In the genomic region with DNA sequence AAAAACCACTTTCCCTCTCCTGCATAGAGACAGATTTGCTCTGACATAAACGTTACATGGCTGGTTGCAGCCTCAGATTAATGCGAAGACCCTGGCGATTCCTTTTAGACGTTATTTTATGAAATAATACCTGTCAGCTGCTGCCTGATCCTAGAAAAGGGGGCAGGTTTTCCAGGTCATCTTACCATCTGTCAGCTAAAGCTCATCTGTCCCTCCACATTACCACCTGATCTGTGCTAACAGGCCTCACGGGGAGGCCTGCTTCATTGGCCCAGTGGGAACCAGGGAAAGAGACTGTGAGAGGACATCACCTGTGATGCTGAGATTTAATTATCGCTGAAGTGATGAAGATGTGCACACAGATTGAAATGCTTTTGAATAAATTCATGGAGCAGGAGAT, we compare ENCODE assay signal across 20 cellular contexts.
"Had no signal": no experiment of that assay in that cellular context is flagged by ENCODE, and none has a peak within 500 bp of the region (broad histone marks: within the 10 kb centered on the region; RNA-seq: fewer than 3 reads in every experiment).

No MANE protein-coding gene starts in this region.

- H3K36me3 Mint-ChIP-seq: type B pancreatic cell had no signal

- H3K36me3 ChIP-seq: heart right ventricle, suprapubic skin had no signal

- DNase-seq: activated CD4-positive, alpha-beta T cell treated with anti-CD3 and anti-CD28 coated beads for 48 hours; activated CD8-positive, alpha-beta memory T cell treated with anti-CD3 and anti-CD28 coated beads, Interleukin-2, amount 50 U/mL, for 48 hours; activated CD8-positive, alpha-beta T cell treated with anti-CD3 and anti-CD28 coated beads, Interleukin-2, amount 10 ng/mL, durations not matched to agents 7 days and 5 days; aorta; effector CD4-positive, alpha-beta T cell; heart right ventricle; mammary epithelial cell; mucosa of descending colon; naive thymus-derived CD8-positive, alpha-beta T cell; occipital lobe; stimulated activated CD4-positive, alpha-beta T cell treated with anti-CD3 and anti-CD28 coated beads, Interleukin-12 subunit alpha, Interleukin-12 subunit beta, amount 100 ng/mL, for 4 hours; stimulated activated naive CD8-positive, alpha-beta T cell treated with anti-CD3 and anti-CD28 coated beads, Interleukin-15, Interleukin-2, amounts not matched to agents 100 U/mL and 50 U/mL, for 24 hours; T1000 had no signal

- H3K27me3 ChIP-seq: heart right ventricle, suprapubic skin had no signal

- H3K27ac ChIP-seq: coronary artery, heart right ventricle, suprapubic skin, VCaP had no signal

- H3K27ac Mint-ChIP-seq: activated CD8-positive, alpha-beta T cell treated with anti-CD3 and anti-CD28 coated beads, Interleukin-2, amount 10 ng/mL, durations not matched to agents 7 days and 5 days; naive thymus-derived CD8-positive, alpha-beta T cell; progenitor cell of endocrine pancreas; type B pancreatic cell had no signal

- H3K9me3 Mint-ChIP-seq: naive thymus-derived CD8-positive, alpha-beta T cell; type B pancreatic cell had no signal

- H3K4me1 ChIP-seq: heart right ventricle, suprapubic skin had no signal

- FAIRE-seq: frontal cortex, islet of Langerhans had no signal

- H3K27me3 Mint-ChIP-seq: naive thymus-derived CD8-positive, alpha-beta T cell; progenitor cell of endocrine pancreas; type B pancreatic cell had no signal

- H3K4me3 ChIP-seq: coronary artery, heart right ventricle, mucosa of descending colon, suprapubic skin had no signal

- ATAC-seq: activated CD8-positive, alpha-beta T cell treated with anti-CD3 and anti-CD28 coated beads, Interleukin-2, amount 10 ng/mL, durations not matched to agents 7 days and 5 days; heart right ventricle; mucosa of descending colon; naive thymus-derived CD8-positive, alpha-beta T cell; stimulated activated naive CD8-positive, alpha-beta T cell treated with anti-CD3 and anti-CD28 coated beads, Interleukin-15, Interleukin-2, amounts not matched to agents 100 U/mL and 50 U/mL, for 24 hours had no signal

- H3K9me3 ChIP-seq: heart right ventricle, mucosa of descending colon, suprapubic skin had no signal

- H3K4me3 Mint-ChIP-seq: activated CD8-positive, alpha-beta T cell treated with anti-CD3 and anti-CD28 coated beads, Interleukin-2, amount 10 ng/mL, durations not matched to agents 7 days and 5 days; naive thymus-derived CD8-positive, alpha-beta T cell; type B pancreatic cell had no signal
